ENCODE assay signal across 18 cellular contexts in the genomic region with DNA sequence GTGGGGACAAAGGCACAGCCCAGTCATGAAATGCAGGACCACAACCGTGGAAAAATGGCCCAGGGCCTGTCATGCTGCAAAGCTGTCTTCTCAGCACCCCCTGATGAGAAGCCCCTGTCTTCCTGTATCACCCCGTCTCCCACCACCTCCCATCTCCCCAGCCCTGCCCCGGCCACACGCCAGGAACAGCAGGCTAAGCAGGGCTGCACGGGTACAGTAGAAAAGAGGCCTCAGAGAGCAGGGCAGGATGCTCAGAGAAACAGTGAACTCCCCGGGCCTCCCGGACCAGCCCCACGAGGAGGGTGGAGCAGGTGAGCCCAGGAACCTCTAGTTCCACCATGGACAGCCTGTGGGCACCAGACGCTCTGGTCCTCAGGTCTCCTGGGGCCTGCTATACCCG.
DNase-seq lines count a peak whose midpoint lies in the region; ATAC-seq, FAIRE-seq and TF ChIP-seq lines count a peak whose summit lies in the region.
"Had no signal": no experiment of that assay in that cellular context is flagged by ENCODE, and none has a peak within 500 bp of the region (broad histone marks: within the 10 kb centered on the region; RNA-seq: fewer than 3 reads in every experiment).

No MANE protein-coding gene starts in this region.

- H3K27ac ChIP-seq in right cardiac atrium (ENCODE audit: low read length) (no peak overlapping the region), dorsolateral prefrontal cortex (peak overlapping the region in 54 of 59 donors; percentile 7 to 100 (median 97))
- H3K27ac ChIP-seq: A549, BLaER1, KMS-11, PC-9 had no signal

- intact Hi-C loops in right cardiac atrium (cut with DNase I): no loop called here
- intact Hi-C loops in Right ventricle myocardium superior (cut with DNase I): no loop called here
- intact Hi-C loops in dorsolateral prefrontal cortex (cut with DNase I): no loop called here

- H3K27me3 ChIP-seq in right cardiac atrium (ENCODE audit: control insufficient read depth, insufficient read depth) (no peaks in the 10 kb centered on the region), dorsolateral prefrontal cortex (no peaks in the 10 kb centered on the region)
- H3K27me3 ChIP-seq: BLaER1, SJSA1 had no signal

- H3K9me3 Mint-ChIP-seq in stimulated activated effector memory CD8-positive, alpha-beta T cell treated with anti-CD3 and anti-CD28 coated beads, Interleukin-12 subunit alpha, Interleukin-12 subunit beta, amount 100 ng/mL, for 72 hours: no peaks in the 10 kb centered on the region

- H3K4me3 ChIP-seq in right cardiac atrium (ENCODE audit: low read length) (no peak overlapping the region), dorsolateral prefrontal cortex (no peak overlapping the region)
- H3K4me3 ChIP-seq: A549, BLaER1, PC-9, SJSA1 had no signal

- H3K9me3 ChIP-seq in right cardiac atrium (ENCODE audit: control insufficient read depth, low read length): no peaks in the 10 kb centered on the region
- H3K9me3 ChIP-seq: A549, BLaER1, SJSA1 had no signal

- DNase-seq in right cardiac atrium (peak in 2 of 3 donors; percentile 37 to 40), Right ventricle myocardium superior (no peak), dorsolateral prefrontal cortex (no peak), NCI-H1048 (lab: John Stamatoyannopoulos, UW) (no peak), HTR-8/SVneo (ENCODE audit: insufficient read length, low spot score) (no peak)
- DNase-seq in stimulated activated effector memory CD8-positive, alpha-beta T cell treated with anti-CD3 and anti-CD28 coated beads, Interleukin-12 subunit alpha, Interleukin-12 subunit beta, amount 100 ng/mL, for 72 hours (ENCODE audit: low spot score in 2 of 2): no peak
- DNase-seq: DMS79, NCI-H1436, NCI-H1930, NCI-H345, NCI-H524 treated with DMSO at 0.1 percent for 48 hours, PC-9 had no signal

- peaks cover 76% of the 10 kb centered on the region for H3K4me1 Mint-ChIP-seq in stimulated activated effector memory CD8-positive, alpha-beta T cell treated with anti-CD3 and anti-CD28 coated beads, Interleukin-12 subunit alpha, Interleukin-12 subunit beta, amount 100 ng/mL, for 72 hours

- 79% methylated on average over 10 of the region's 10 CpGs for WGBS in right cardiac atrium

- no peak overlapping the region for H3K4me3 Mint-ChIP-seq in stimulated activated effector memory CD8-positive, alpha-beta T cell treated with anti-CD3 and anti-CD28 coated beads, Interleukin-12 subunit alpha, Interleukin-12 subunit beta, amount 100 ng/mL, for 72 hours

- peak overlapping the region; percentile 95 for H3K27ac Mint-ChIP-seq in stimulated activated effector memory CD8-positive, alpha-beta T cell treated with anti-CD3 and anti-CD28 coated beads, Interleukin-12 subunit alpha, Interleukin-12 subunit beta, amount 100 ng/mL, for 72 hours

- TF ChIP-seq CTCF in dorsolateral prefrontal cortex (IDR thresholded peaks at IDR 0.05 in 54 of 56, conservative IDR thresholded peaks at IDR 0.05 in 2 of 56; ENCODE audit: low read depth in 1 of 56, partially characterized antibody in 56 of 56): no peak

- H3K36me3 Mint-ChIP-seq in stimulated activated effector memory CD8-positive, alpha-beta T cell treated with anti-CD3 and anti-CD28 coated beads, Interleukin-12 subunit alpha, Interleukin-12 subunit beta, amount 100 ng/mL, for 72 hours: peaks cover 24% of the 10 kb centered on the region

- FAIRE-seq in HTR-8/SVneo (lab: Jason Lieb, UNC): no peak
- FAIRE-seq: A549, D721Med had no signal

- no peak for ATAC-seq in right cardiac atrium
- no peak for ATAC-seq in Right ventricle myocardium superior (ENCODE audit: poor library complexity)
- ATAC-seq in stimulated activated effector memory CD8-positive, alpha-beta T cell treated with anti-CD3 and anti-CD28 coated beads, Interleukin-12 subunit alpha, Interleukin-12 subunit beta, amount 100 ng/mL, for 72 hours: no peak
- ATAC-seq in GM19328 (IDR thresholded peaks at IDR 0.05; ENCODE audit: unreplicated experiment): no peak

- peaks cover 32% of the 10 kb centered on the region for H3K4me1 ChIP-seq in right cardiac atrium (ENCODE audit: control insufficient read depth, insufficient read depth, low read length)

Comparison
In these comparisons a context has a peak if more than half of its experiments do, and no peak if none do; other contexts are left out.
1. DNase-seq: peak in right cardiac atrium (2 of 3); none in Right ventricle myocardium superior (single experiment), dorsolateral prefrontal cortex (0 of 10), stimulated activated effector memory CD8-positive, alpha-beta T cell treated with anti-CD3 and anti-CD28 coated beads, Interleukin-12 subunit alpha, Interleukin-12 subunit beta, amount 100 ng/mL, for 72 hours (0 of 2), NCI-H1048 (single experiment) and HTR-8/SVneo (single experiment).